ENCODE assay signal across 1 cellular context in the genomic region with DNA sequence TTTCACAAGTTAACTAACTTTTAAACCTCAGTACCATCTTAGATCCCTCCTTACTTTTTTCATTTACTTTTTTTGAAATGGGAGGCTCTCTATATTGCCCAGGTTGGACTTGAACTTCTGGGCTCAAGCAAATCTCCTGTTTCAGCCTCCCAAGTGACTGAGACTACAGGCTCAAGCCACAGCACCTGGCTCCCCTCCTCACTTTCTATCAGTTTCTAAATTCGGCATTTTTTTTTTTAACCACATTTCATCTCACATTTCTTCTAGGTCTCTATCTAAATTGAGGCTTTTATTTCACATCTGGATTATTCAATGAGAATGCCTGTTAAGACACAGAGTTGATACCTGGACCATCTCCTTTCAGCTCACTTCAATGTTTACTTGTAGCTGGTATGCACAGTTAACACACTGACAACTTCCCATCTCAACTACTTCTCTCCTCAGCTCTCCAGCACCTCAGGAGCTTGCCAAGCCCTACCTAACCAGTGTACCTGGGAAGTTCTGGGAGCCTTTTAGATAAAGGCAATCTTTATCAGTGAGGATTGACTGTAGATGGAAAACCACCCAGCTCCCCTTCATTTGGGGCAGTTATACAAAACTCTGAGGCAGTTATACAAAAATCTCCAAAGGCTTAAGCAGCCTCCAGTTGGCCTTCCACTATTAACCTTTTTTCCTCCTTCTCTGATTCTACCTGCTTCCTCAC.
TF ChIP-seq lines count a peak whose summit lies in the region.

No MANE protein-coding gene starts in this region.

TF ChIP-seq in HepG2, 621 proteins besides CTCF, POLR2A, EP300 and RAD21:
- TF ChIP-seq PAWR (CRISPR knock-in tag; IDR thresholded peaks at IDR 0.05; ENCODE audit: borderline replicate concordance) (no peak), TEAD3 (CRISPR knock-in tag; optimal IDR thresholded peaks at IDR 0.05; ENCODE audit: borderline replicate concordance) (peak; percentile 14)
TF ChIP-seq in HepG2: peak in this region for 1.
